Comparison of ENCODE assay signal across 15 cellular contexts in genomic region chr11:18566406-18566805, GRCh38. TPM values are rescaled to one million over a fixed set of nuclear protein-coding genes. Genes with fewer than 3 reads are reported as not detected.
DNase-seq lines count a peak whose midpoint lies in the region; ATAC-seq, FAIRE-seq and TF ChIP-seq lines count a peak whose summit lies in the region.
"Had no signal": no experiment of that assay in that cellular context is flagged by ENCODE, and none has a peak within 500 bp of the region (broad histone marks: within the 10 kb centered on the region; RNA-seq: fewer than 3 reads in every experiment).

No MANE protein-coding gene starts in this region.

- H2AK5ac ChIP-seq in IMR-90 (ENCODE audit: low read depth, low read length), result no peak overlapping the region

- POLR2A ChIA-PET in A549 (lab: Yijun Ruan, JAX) (interaction anchor here (0.9 kb wide), 1 partner anchor 13 kb away, joined by 3 read pairs; no protein-coding TSS in a partner anchor), IMR-90 (lab: Charles Lee; ENCODE audit: unreplicated experiment) (no interaction called here)

- no peak for TF ChIP-seq EP300 in A549 (IDR thresholded peaks at IDR 0.05)

- no peak overlapping the region for H4K8ac ChIP-seq in IMR-90 (ENCODE audit: low read depth in 2 of 2, low read length in 2 of 2)

- ATAC-seq in A549 (no peak), IMR-90 (ENCODE audit: low read depth) (no peak)

- CTCF ChIA-PET in A549 (lab: Yijun Ruan, JAX) (no interaction called here), IMR-90 (lab: Yijun Ruan, JAX) (interaction anchor here (0.6 kb wide), 1 partner anchor 19 kb away, joined by 3 read pairs; no protein-coding TSS in a partner anchor)

- H3K56ac ChIP-seq in IMR-90 (ENCODE audit: extremely low read depth, insufficient read depth, low read length), result no peak overlapping the region

- dilution Hi-C loops in IMR-90 (cut with HindIII; ENCODE audit: low sequenced_read_pairs, unreplicated experiment), result no loop called here

- H3K27ac ChIP-seq in A549 (no peak overlapping the region), IMR-90 (ENCODE audit: insufficient read depth, low read length) (no peak overlapping the region)
- H3K27ac ChIP-seq: HL-60 had no signal

- H3K27me3 ChIP-seq in IMR-90 (ENCODE audit: control insufficient read depth, insufficient read depth, low read length), result no peaks in the 10 kb centered on the region
- H3K27me3 ChIP-seq: BE2C had no signal

- H2BK15ac ChIP-seq in IMR-90 (ENCODE audit: low read depth, low read length), result no peak overlapping the region

- TF ChIP-seq CTCF in A549 (IDR thresholded peaks at IDR 0.05), result no peak
- no peak for TF ChIP-seq CTCF in IMR-90 (conservative IDR thresholded peaks at IDR 0.05; ENCODE audit: low read depth, low read length)
- TF ChIP-seq CTCF in epithelial cell of esophagus (IDR thresholded peaks at IDR 0.05; ENCODE audit: insufficient read depth, low read depth, low read length, missing control alignments), result no peak

- no peak overlapping the region for H3K14ac ChIP-seq in IMR-90 (replicated peaks; ENCODE audit: low read depth, low read length)

- H3K4me2 ChIP-seq in A549 (no peak overlapping the region), IMR-90 (ENCODE audit: low read depth, low read length) (no peak overlapping the region)

- FAIRE-seq in A549 (lab: Jason Lieb, UNC), result peak; percentile 84
- FAIRE-seq: H54 had no signal

- no peak overlapping the region for H3K18ac ChIP-seq in IMR-90 (ENCODE audit: low read depth, low read length)

- TF ChIP-seq POLR2A in A549 (IDR thresholded peaks at IDR 0.05; ENCODE audit: low read length), result no peak
- TF ChIP-seq POLR2A in IMR-90 (IDR thresholded peaks at IDR 0.05; ENCODE audit: low read depth, low read length), result no peak

- TF ChIP-seq RAD21 in A549 (conservative IDR thresholded peaks at IDR 0.05 in 1 of 2, IDR thresholded peaks at IDR 0.05 in 1 of 2) (no peak), IMR-90 (IDR thresholded peaks at IDR 0.05; ENCODE audit: low read length) (no peak)

- no peak overlapping the region for H2BK120ac ChIP-seq in IMR-90 (ENCODE audit: low read depth, low read length)

- no peaks in the 10 kb centered on the region for H3K9me1 ChIP-seq in IMR-90 (ENCODE audit: insufficient read depth, low read length)

- no peak overlapping the region for H2BK20ac ChIP-seq in IMR-90 (ENCODE audit: low read depth, low read length)

- H3K4me1 ChIP-seq in A549 (no peaks in the 10 kb centered on the region), IMR-90 (ENCODE audit: control insufficient read depth, insufficient read depth, low read length) (peaks cover 4% of the 10 kb centered on the region; the same call in 1 of the 2 replicates)
- H3K4me1 ChIP-seq: BE2C had no signal

- H4K20me1 ChIP-seq in IMR-90 (ENCODE audit: insufficient read depth, low read length), result no peaks in the 10 kb centered on the region

- no peaks in the 10 kb centered on the region for H3K9me3 ChIP-seq in A549
- no peaks in the 10 kb centered on the region for H3K9me3 ChIP-seq in IMR-90 (ENCODE audit: control insufficient read depth, insufficient read depth, low read length)
- H3K9me3 ChIP-seq: BE2C had no signal

- in situ Hi-C loops in IMR-90 (cut with MboI; ENCODE audit: low sequenced_read_pairs), result no loop called here

- H4K5ac ChIP-seq in IMR-90 (ENCODE audit: low read depth, low read length), result no peak overlapping the region

- intact Hi-C loops in IMR-90 (cut with micrococcal nuclease), result no loop called here

- no peak overlapping the region for H4K91ac ChIP-seq in IMR-90 (ENCODE audit: insufficient read depth, low read depth, low read length)

- no peak overlapping the region for H2AK9ac ChIP-seq in IMR-90 (replicated peaks; ENCODE audit: low read depth, low read length, poor library complexity)

- H3K23ac ChIP-seq in IMR-90 (ENCODE audit: low read depth, low read length), result no peak overlapping the region

- H2AFZ ChIP-seq in IMR-90 (replicated peaks; ENCODE audit: low read length, poor library complexity), result no peak overlapping the region

- H3K36me3 ChIP-seq in IMR-90 (ENCODE audit: control insufficient read depth, insufficient read depth, low read length), result peaks cover 15% of the 10 kb centered on the region
- H3K36me3 ChIP-seq: BE2C had no signal

- no TSS peak for BruUV-seq in IMR-90 (replicated peaks; lab: Mats Ljungman, UMichigan)

- H3K4me3 ChIP-seq in A549 (no peak overlapping the region), IMR-90 (ENCODE audit: insufficient read depth, low read depth, low read length) (no peak overlapping the region), epithelial cell of esophagus (ENCODE audit: low read length) (no peak overlapping the region)

- H2BK5ac ChIP-seq in IMR-90 (ENCODE audit: low read depth, low read length, poor library complexity, severe bottlenecking), result no peak overlapping the region

- no peak overlapping the region for H3K9ac ChIP-seq in IMR-90 (ENCODE audit: low read depth, low read length)

- DNase-seq in A549 (ENCODE audit: low read depth in 1 of 2, low spot score in 1 of 2) (no peak), IMR-90 (peak; percentile 29), epithelial cell of esophagus (ENCODE audit: low read depth) (peak; percentile 23), iris pigment epithelial cell (ENCODE audit: low read depth) (peak; percentile 53), NCI-H2107 (lab: John Stamatoyannopoulos, UW) (no peak), COR-L47 (lab: John Stamatoyannopoulos, UW) (no peak), NCI-H1417 treated with DMSO at 0.1 percent for 48 hours (lab: John Stamatoyannopoulos, UW) (no peak)
- no peak for DNase-seq in effector CD4-positive, alpha-beta T cell
- DNase-seq: 8988T; BE2C; CD8-positive, alpha-beta memory T cell; DMS53 had no signal

- no peak overlapping the region for H3K4ac ChIP-seq in IMR-90 (ENCODE audit: low read depth, low read length)

- H3K79me1 ChIP-seq in IMR-90 (ENCODE audit: low read depth in 1 of 2, low read length in 2 of 2), result peaks cover 0 to 11% of the 10 kb centered on the region in 2 experiments; a peak in 3 of 4 replicates

TF ChIP-seq in IMR-90, 13 proteins besides CTCF, POLR2A, EP300 and RAD21:
- TF ChIP-seq CEBPB (IDR thresholded peaks at IDR 0.05; ENCODE audit: low read depth, low read length), result peak; percentile 68
- no peak for TF ChIP-seq ELK1 (IDR thresholded peaks at IDR 0.05; ENCODE audit: borderline replicate concordance, low read depth, low read length)

RNA-seq across cellular contexts. Expression of gene UEVLD, which starts 22.1 kb away (rescaled TPM):
- polyA plus RNA-seq in A549 (2011; rRNA removed), result 36.7 and 41.2 TPM in 2 replicates
- polyA plus RNA-seq in A549 (2012; cell fraction: cytosol; rRNA removed), result 9.2 and 9.4 TPM in 2 replicates
- 4.5 and 7.6 TPM in 2 replicates for polyA plus RNA-seq in A549 (2012; cell fraction: nucleus; rRNA removed)
- 30.6 to 36.5 TPM (median 34.7 TPM) in 3 replicates for polyA plus RNA-seq in A549 (2017; fragmentation: RNase III; extraction: RNeasy Plus Mini Kit Qiagen cat#74134 plus additional on column Dnase treatment)
- 16.7 and 18.5 TPM in 2 replicates for polyA minus RNA-seq in A549 (2011; rRNA and poly(A)+ RNA removed)
- total RNA-seq in IMR-90 (2012; rRNA removed), result 29.2 and 35.3 TPM in 2 replicates
- 10.1 and 13.8 TPM in 2 replicates for polyA plus RNA-seq in IMR-90 (2012; rRNA removed)
- 2.5 and 3.5 TPM in 2 replicates for polyA plus RNA-seq in IMR-90 (2012; cell fraction: cytosol; rRNA removed)
- polyA plus RNA-seq in IMR-90 (2012; cell fraction: nucleus; rRNA removed; ENCODE audit: low replicate concordance), result 1.1 and 8.6 TPM in 2 replicates

RNA-seq across cellular contexts. Expression of gene MISFA, which starts 33.2 kb away (rescaled TPM):
- polyA plus RNA-seq in A549 (2011; rRNA removed), result 1.6 and 1.7 TPM in 2 replicates
- polyA plus RNA-seq in A549 (2012; cell fraction: cytosol; rRNA removed), result 0.83 and 1.1 TPM in 2 replicates
- polyA plus RNA-seq in A549 (2012; cell fraction: nucleus; rRNA removed), result 0.12 and 1.0 TPM in 2 replicates
- 5.0 to 8.4 TPM (median 6.3 TPM) in 3 replicates for polyA plus RNA-seq in A549 (2017; fragmentation: RNase III; extraction: RNeasy Plus Mini Kit Qiagen cat#74134 plus additional on column Dnase treatment)
- 0.54 and 0.70 TPM in 2 replicates for polyA minus RNA-seq in A549 (2011; rRNA and poly(A)+ RNA removed)
- total RNA-seq in IMR-90 (2012; rRNA removed), result 1.1 TPM in 1 of 2 replicates, not detected in the other
- polyA plus RNA-seq in IMR-90 (2012; rRNA removed), result 0.38 and 0.69 TPM in 2 replicates
- polyA plus RNA-seq in IMR-90 (2012; cell fraction: cytosol; rRNA removed), result 0.60 TPM in 1 of 2 replicates, not detected in the other
- 0.88 TPM in 1 of 2 replicates, not detected in the other for polyA plus RNA-seq in IMR-90 (2012; cell fraction: nucleus; rRNA removed; ENCODE audit: low replicate concordance)
- polyA plus RNA-seq: CD14-positive monocyte had no signal

RNA-seq across cellular contexts. Expression of gene TSG101, which starts 39.7 kb away (rescaled TPM):
- polyA plus RNA-seq in A549 (2011; rRNA removed), result 161 and 233 TPM in 2 replicates
- 117 and 153 TPM in 2 replicates for polyA plus RNA-seq in A549 (2012; cell fraction: cytosol; rRNA removed)
- 71.5 and 111 TPM in 2 replicates for polyA plus RNA-seq in A549 (2012; cell fraction: nucleus; rRNA removed)
- 111 to 116 TPM (median 112 TPM) in 3 replicates for polyA plus RNA-seq in A549 (2017; fragmentation: RNase III; extraction: RNeasy Plus Mini Kit Qiagen cat#74134 plus additional on column Dnase treatment)
- 145 and 183 TPM in 2 replicates for polyA minus RNA-seq in A549 (2011; rRNA and poly(A)+ RNA removed)
- total RNA-seq in IMR-90 (2012; rRNA removed), result 67.4 and 76.4 TPM in 2 replicates
- polyA plus RNA-seq in IMR-90 (2012; rRNA removed), result 108 and 113 TPM in 2 replicates
- polyA plus RNA-seq in IMR-90 (2012; cell fraction: cytosol; rRNA removed), result 120 and 131 TPM in 2 replicates
- 40.3 and 67.1 TPM in 2 replicates for polyA plus RNA-seq in IMR-90 (2012; cell fraction: nucleus; rRNA removed; ENCODE audit: low replicate concordance)

Comparison
In these comparisons a context has a peak if more than half of its experiments do, and no peak if none do; other contexts are left out.
1. DNase-seq: peak in IMR-90 (single experiment), epithelial cell of esophagus (single experiment) and iris pigment epithelial cell (single experiment); none in A549 (0 of 2), effector CD4-positive, alpha-beta T cell (single experiment), NCI-H2107 (single experiment), COR-L47 (single experiment) and NCI-H1417 treated with DMSO at 0.1 percent for 48 hours (single experiment).